In the genomic region with DNA sequence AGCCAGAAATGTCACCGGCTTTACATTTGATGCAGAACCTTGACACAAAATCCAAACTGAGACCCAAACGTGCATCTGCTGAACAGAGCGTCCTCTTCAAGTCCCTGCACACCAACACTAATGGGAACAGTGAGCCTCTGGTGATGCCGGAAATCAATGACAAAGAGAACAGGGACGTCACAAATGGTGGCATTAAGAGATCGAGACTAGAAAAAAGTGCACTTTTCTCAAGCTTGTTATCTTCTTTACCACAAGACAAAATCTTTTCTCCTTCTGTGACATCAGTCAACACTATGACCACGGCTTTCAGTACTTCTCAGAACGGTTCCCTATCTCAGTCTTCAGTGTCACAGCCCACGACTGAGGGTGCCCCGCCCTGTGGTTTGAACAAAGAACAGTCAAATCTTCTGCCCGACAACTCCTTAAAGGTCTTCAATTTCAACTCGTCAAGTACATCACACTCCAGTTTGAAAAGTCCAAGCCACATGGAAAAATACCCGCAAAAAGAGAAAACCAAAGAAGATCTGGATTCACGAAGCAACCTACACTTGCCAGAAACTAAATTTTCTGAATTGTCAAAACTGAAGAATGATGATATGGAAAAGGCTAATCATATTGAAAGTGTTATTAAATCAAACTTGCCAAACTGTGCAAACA, we compare ENCODE assay signal across 8 cellular contexts.
DNase-seq lines count a peak whose midpoint lies in the region; ATAC-seq and TF ChIP-seq lines count a peak whose summit lies in the region.

No MANE protein-coding gene starts in this region.

- H3K27me3 ChIP-seq in Karpas-422 (ENCODE audit: low read length) (no peaks in the 10 kb centered on the region), right lobe of liver (no peaks in the 10 kb centered on the region), upper lobe of right lung (no peaks in the 10 kb centered on the region)

- peaks cover 85% of the 10 kb centered on the region for H3K79me2 ChIP-seq in Karpas-422 (ENCODE audit: low read length)

- peaks cover 57% of the 10 kb centered on the region for H3K4me1 Mint-ChIP-seq in activated CD8-positive, alpha-beta memory T cell treated with anti-CD3 and anti-CD28 coated beads, Interleukin-2, amount 10 ng/mL, durations not matched to agents 7 days and 5 days

- no peaks in the 10 kb centered on the region for H4K20me1 ChIP-seq in Karpas-422 (ENCODE audit: insufficient read depth, low read depth, low read length)

- H3K4me3 ChIP-seq in Karpas-422 (ENCODE audit: low read length) (peak overlapping the region; percentile 71), right lobe of liver (no peak overlapping the region), upper lobe of right lung (peak overlapping the region; percentile 24)

- H3K36me3 Mint-ChIP-seq in activated CD8-positive, alpha-beta memory T cell treated with anti-CD3 and anti-CD28 coated beads, Interleukin-2, amount 10 ng/mL, durations not matched to agents 7 days and 5 days, result peaks cover 50% of the 10 kb centered on the region

- H3K27ac Mint-ChIP-seq in activated CD8-positive, alpha-beta memory T cell treated with anti-CD3 and anti-CD28 coated beads, Interleukin-2, amount 10 ng/mL, durations not matched to agents 7 days and 5 days, result peak overlapping the region; percentile 97

- 61% methylated on average over 14 of the region's 14 CpGs for WGBS in right lobe of liver (ENCODE audit: insufficient coverage, low coverage, low lambda C conversion rate, missing lambda C conversion rate)

- H3K4me1 ChIP-seq in Karpas-422 (ENCODE audit: low read length), result peaks cover 97% of the 10 kb centered on the region
- peaks cover 0 to 6% (median 2%) of the 10 kb centered on the region in 4 donors for H3K4me1 ChIP-seq in right lobe of liver
- peaks cover 16% of the 10 kb centered on the region for H3K4me1 ChIP-seq in upper lobe of right lung

- no peaks in the 10 kb centered on the region for H3K9me2 ChIP-seq in Karpas-422 (replicated peaks; ENCODE audit: insufficient read depth, low read length)

- H3K27ac ChIP-seq in Karpas-422 (ENCODE audit: low read length) (peak overlapping the region; percentile 96), right lobe of liver (peak overlapping the region in 2 of 3 donors; percentile 10 to 45), upper lobe of right lung (peak overlapping the region; percentile 77)

- H3K9me3 Mint-ChIP-seq in activated CD8-positive, alpha-beta memory T cell treated with anti-CD3 and anti-CD28 coated beads, Interleukin-2, amount 10 ng/mL, durations not matched to agents 7 days and 5 days (ENCODE audit: low read depth), result no peaks in the 10 kb centered on the region

- CTCF ChIA-PET in activated CD8-positive, alpha-beta memory T cell treated with anti-CD3 and anti-CD28 coated beads, Interleukin-2, amount 10 ng/mL, durations not matched to agents 7 days and 5 days (lab: Charles Lee), result interaction anchor here (0.6 to 8.5 kb wide), 3 partner anchors 9 to 539 kb away, joined by 3 to 125 read pairs (median 11); no protein-coding TSS in a partner anchor

- TF ChIP-seq POLR2A in right lobe of liver (IDR thresholded peaks at IDR 0.05), result peak; percentile 31

- intact Hi-C loops in right lobe of liver (cut with DNase I) (no loop called here), upper lobe of right lung (cut with DNase I) (no loop called here)

- peak overlapping the region; percentile 84 for H3K4me2 ChIP-seq in Karpas-422 (ENCODE audit: low read depth, low read length, poor library complexity, severe bottlenecking)

- peak overlapping the region; percentile 80 for H3K9ac ChIP-seq in Karpas-422 (ENCODE audit: low read length)

- TF ChIP-seq CTCF in right lobe of liver (IDR thresholded peaks at IDR 0.05) (no peak), upper lobe of right lung (IDR thresholded peaks at IDR 0.05) (no peak)

- ATAC-seq in GM21447 (IDR thresholded peaks at IDR 0.05; ENCODE audit: unreplicated experiment), result peak; percentile 56
- peak; percentile 65 for ATAC-seq in activated CD8-positive, alpha-beta memory T cell treated with anti-CD3 and anti-CD28 coated beads, Interleukin-2, amount 10 ng/mL, durations not matched to agents 7 days and 5 days
- peak; percentile 40 to 67 (median 58) for ATAC-seq in right lobe of liver
- peak; percentile 89 for ATAC-seq in upper lobe of right lung

- H3K9me3 ChIP-seq in Karpas-422 (ENCODE audit: low read length), result no peaks in the 10 kb centered on the region
- H3K9me3 ChIP-seq in right lobe of liver, result no peaks in the 10 kb centered on the region
- H3K9me3 ChIP-seq in upper lobe of right lung, result no peaks in the 10 kb centered on the region

- peaks cover 11% of the 10 kb centered on the region; the same call in 1 of the 2 replicates for H3K36me3 ChIP-seq in Karpas-422 (ENCODE audit: insufficient read depth, low read length)
- H3K36me3 ChIP-seq in right lobe of liver, result no peaks in the 10 kb centered on the region
- no peaks in the 10 kb centered on the region for H3K36me3 ChIP-seq in upper lobe of right lung

- H3K27me3 Mint-ChIP-seq in activated CD8-positive, alpha-beta memory T cell treated with anti-CD3 and anti-CD28 coated beads, Interleukin-2, amount 10 ng/mL, durations not matched to agents 7 days and 5 days, result no peaks in the 10 kb centered on the region

- peak overlapping the region; percentile 83 for H3K4me3 Mint-ChIP-seq in activated CD8-positive, alpha-beta memory T cell treated with anti-CD3 and anti-CD28 coated beads, Interleukin-2, amount 10 ng/mL, durations not matched to agents 7 days and 5 days

- DNase-seq in CD1c-positive myeloid dendritic cell (ENCODE audit: extremely low spot score) (peak; percentile 93), Karpas-422 (peak; percentile 87), right lobe of liver (no peak), upper lobe of right lung (peak; percentile 69), DMS79 (lab: John Stamatoyannopoulos, UW) (no peak), NCI-H1417 treated with DMSO at 0.1 percent for 48 hours (lab: John Stamatoyannopoulos, UW) (no peak)
- DNase-seq in activated CD8-positive, alpha-beta memory T cell treated with anti-CD3 and anti-CD28 coated beads, Interleukin-2, amount 10 ng/mL, durations not matched to agents 7 days and 5 days, result peak; percentile 95

- no peak overlapping the region for H2AFZ ChIP-seq in Karpas-422 (ENCODE audit: low read length)

Comparison
In these comparisons a context has a peak if more than half of its experiments do, and no peak if none do; other contexts are left out.
1. DNase-seq: peak in CD1c-positive myeloid dendritic cell (single experiment), Karpas-422 (single experiment), activated CD8-positive, alpha-beta memory T cell treated with anti-CD3 and anti-CD28 coated beads, Interleukin-2, amount 10 ng/mL, durations not matched to agents 7 days and 5 days (single experiment) and upper lobe of right lung (single experiment); none in right lobe of liver (0 of 3), DMS79 (single experiment) and NCI-H1417 treated with DMSO at 0.1 percent for 48 hours (single experiment).
2. H3K27ac ChIP-seq: peak in every context shown above with its lines; median percentile 96 in Karpas-422; 77 in upper lobe of right lung; 28 in right lobe of liver.
3. H3K4me3 ChIP-seq: peak in Karpas-422 (single experiment) and upper lobe of right lung (single experiment); none in right lobe of liver (0 of 3).
4. Peak in every context shown above with its lines, with median percentiles within 50 percentile points of each other: ATAC-seq.